12 cellular contexts compared by ENCODE assay signal in the genomic region with DNA sequence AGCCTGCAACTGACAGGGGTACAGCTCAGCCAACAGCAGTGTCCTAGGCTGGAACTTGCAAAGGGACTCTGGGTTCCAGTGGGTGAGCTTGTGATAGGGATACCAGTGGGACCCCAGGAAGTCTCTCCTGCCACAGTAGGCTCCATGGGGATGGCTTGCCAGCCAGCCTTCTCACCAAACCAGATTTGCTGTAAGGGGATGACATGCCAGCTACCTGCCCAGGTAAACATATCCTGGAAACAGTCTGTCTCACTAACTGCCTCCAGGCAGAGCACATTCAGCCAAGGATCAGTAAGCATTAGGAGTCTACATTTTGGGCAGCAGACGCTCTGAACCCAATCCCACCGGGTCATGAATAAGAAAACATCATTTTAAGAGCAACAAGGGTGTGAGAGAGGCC. TPM values are rescaled to one million over a fixed set of nuclear protein-coding genes. Genes with fewer than 3 reads are reported as not detected.
DNase-seq lines count a peak whose midpoint lies in the region; ATAC-seq and TF ChIP-seq lines count a peak whose summit lies in the region.
"Had no signal": no experiment of that assay in that cellular context is flagged by ENCODE, and none has a peak within 500 bp of the region (broad histone marks: within the 10 kb centered on the region; RNA-seq: fewer than 3 reads in every experiment).

No MANE protein-coding gene starts in this region.

- no peaks in the 10 kb centered on the region for H3K27me3 Mint-ChIP-seq in osteocyte (ENCODE audit: unreplicated experiment)

- H3K36me3 ChIP-seq in IMR-90 (ENCODE audit: control insufficient read depth, insufficient read depth, low read length) (no peaks in the 10 kb centered on the region), SJCRH30 (no peaks in the 10 kb centered on the region)

- H2BK15ac ChIP-seq in IMR-90 (ENCODE audit: low read depth, low read length): no peak overlapping the region

- no peak overlapping the region for H4K5ac ChIP-seq in IMR-90 (ENCODE audit: low read depth, low read length)

- TF ChIP-seq CTCF in 22Rv1 (IDR thresholded peaks at IDR 0.05) (no peak), IMR-90 (conservative IDR thresholded peaks at IDR 0.05; ENCODE audit: low read depth, low read length) (no peak), dorsolateral prefrontal cortex (IDR thresholded peaks at IDR 0.05 in 54 of 56, conservative IDR thresholded peaks at IDR 0.05 in 2 of 56; ENCODE audit: low read depth in 1 of 56, partially characterized antibody in 56 of 56) (no peak), osteocyte (IDR thresholded peaks at IDR 0.05) (no peak)

- H3K9me1 ChIP-seq in IMR-90 (ENCODE audit: insufficient read depth, low read length): peaks cover 9% of the 10 kb centered on the region; the same call in 1 of the 2 replicates

- no peak overlapping the region for H2BK5ac ChIP-seq in IMR-90 (ENCODE audit: low read depth, low read length, poor library complexity, severe bottlenecking)

- H3K4me3 ChIP-seq in IMR-90 (ENCODE audit: insufficient read depth, low read depth, low read length) (no peak overlapping the region), dorsolateral prefrontal cortex (no peak overlapping the region), SJCRH30 (no peak overlapping the region)

- TF ChIP-seq POLR2A in IMR-90 (IDR thresholded peaks at IDR 0.05; ENCODE audit: low read depth, low read length): no peak

- no peak overlapping the region for H3K14ac ChIP-seq in IMR-90 (replicated peaks; ENCODE audit: low read depth, low read length)

- H3K4me2 ChIP-seq in IMR-90 (ENCODE audit: low read depth, low read length): no peak overlapping the region

- no CpG with 5 or more reads among the region's 2 CpGs for WGBS in IMR-90 (ENCODE audit: extremely low coverage in 2 of 2, insufficient read length in 1 of 2), 2 experiments

- DNase-seq in IMR-90 (no peak), dorsolateral prefrontal cortex (no peak), osteocyte (ENCODE audit: extremely low spot score, unreplicated experiment) (no peak), AG08395 (ENCODE audit: low spot score) (no peak), NCI-H748 treated with DMSO at 0.1 percent for 48 hours (lab: John Stamatoyannopoulos, UW) (no peak), SJCRH30 (no peak)
- DNase-seq in activated effector memory CD4-positive, alpha-beta T cell treated with anti-CD3 and anti-CD28 coated beads, Interleukin-2, amount 50 U/mL, for 16 hours: no peak
- DNase-seq: activated naive CD4-positive, alpha-beta T cell treated with anti-CD3 and anti-CD28 coated beads, Interleukin-2, amount 50 U/mL, for 16 hours; MM.1S; stimulated activated CD4-positive, alpha-beta T cell treated with anti-CD3 and anti-CD28 coated beads, Interleukin-15, amount 100 ng/mL, for 24 hours had no signal

- H3K4me1 Mint-ChIP-seq in osteocyte (ENCODE audit: unreplicated experiment): peaks cover 53% of the 10 kb centered on the region

- no peaks in the 10 kb centered on the region for H3K9me3 Mint-ChIP-seq in osteocyte (ENCODE audit: unreplicated experiment)

- ATAC-seq in IMR-90 (ENCODE audit: low read depth): 0 out of 2 replicates have a peak, but pooled peaks have one; percentile 7
- ATAC-seq: HCT116 had no signal

- H3K9me3 ChIP-seq in IMR-90 (ENCODE audit: control insufficient read depth, insufficient read depth, low read length) (no peaks in the 10 kb centered on the region), SJCRH30 (replicated peaks) (no peaks in the 10 kb centered on the region)

- no peak overlapping the region for H3K18ac ChIP-seq in IMR-90 (ENCODE audit: low read depth, low read length)

- H4K20me1 ChIP-seq in IMR-90 (ENCODE audit: insufficient read depth, low read length): 0 out of 2 replicates have a peak, but pooled peaks cover 5% of the 10 kb centered on the region

- H3K27ac ChIP-seq in 22Rv1 (peak overlapping the region; percentile 75), IMR-90 (ENCODE audit: insufficient read depth, low read length) (no peak overlapping the region), dorsolateral prefrontal cortex (peak overlapping the region in 42 of 59 donors; percentile 3 to 68 (median 45)), SJCRH30 (no peak overlapping the region)

- no peak overlapping the region for H4K91ac ChIP-seq in IMR-90 (ENCODE audit: insufficient read depth, low read depth, low read length)

- TF ChIP-seq RAD21 in IMR-90 (IDR thresholded peaks at IDR 0.05; ENCODE audit: low read length): no peak

- H3K27ac Mint-ChIP-seq in osteocyte (ENCODE audit: unreplicated experiment): peak overlapping the region; percentile 45

- no peak overlapping the region for H3K23ac ChIP-seq in IMR-90 (ENCODE audit: low read depth, low read length)

- CTCF ChIA-PET in IMR-90 (lab: Yijun Ruan, JAX): no interaction called here

- in situ Hi-C loops in IMR-90 (cut with MboI; ENCODE audit: low sequenced_read_pairs): no loop called here

- intact Hi-C loops in IMR-90 (cut with micrococcal nuclease): loop anchor here (5.0 kb wide), 1 partner anchor 39 kb away; no protein-coding TSS in a partner anchor
- intact Hi-C loops in dorsolateral prefrontal cortex (cut with DNase I): no loop called here

- H2BK20ac ChIP-seq in IMR-90 (ENCODE audit: low read depth, low read length): no peak overlapping the region

- H3K27me3 ChIP-seq in IMR-90 (ENCODE audit: control insufficient read depth, insufficient read depth, low read length) (no peaks in the 10 kb centered on the region), dorsolateral prefrontal cortex (no peaks in the 10 kb centered on the region), SJCRH30 (no peaks in the 10 kb centered on the region)

- no peak overlapping the region for H3K56ac ChIP-seq in IMR-90 (ENCODE audit: extremely low read depth, insufficient read depth, low read length)

- no peak overlapping the region for H2AK5ac ChIP-seq in IMR-90 (ENCODE audit: low read depth, low read length)

- POLR2A ChIA-PET in IMR-90 (lab: Charles Lee; ENCODE audit: unreplicated experiment): no interaction called here

- H2BK120ac ChIP-seq in IMR-90 (ENCODE audit: low read depth, low read length): no peak overlapping the region

- peaks cover 13 to 24% of the 10 kb centered on the region in 2 experiments; a peak in 3 of 4 replicates for H3K79me1 ChIP-seq in IMR-90 (ENCODE audit: low read depth in 1 of 2, low read length in 2 of 2)

- no peak overlapping the region for H4K8ac ChIP-seq in IMR-90 (ENCODE audit: low read depth in 2 of 2, low read length in 2 of 2)

- H3K4ac ChIP-seq in IMR-90 (ENCODE audit: low read depth, low read length): no peak overlapping the region

- peaks cover 15% of the 10 kb centered on the region for H3K4me1 ChIP-seq in IMR-90 (ENCODE audit: control insufficient read depth, insufficient read depth, low read length)
- H3K4me1 ChIP-seq in SJCRH30: no peaks in the 10 kb centered on the region

- dilution Hi-C loops in IMR-90 (cut with HindIII; ENCODE audit: low sequenced_read_pairs, unreplicated experiment): no loop called here

- H2AK9ac ChIP-seq in IMR-90 (replicated peaks; ENCODE audit: low read depth, low read length, poor library complexity): no peak overlapping the region

- no peaks in the 10 kb centered on the region for H3K36me3 Mint-ChIP-seq in osteocyte (ENCODE audit: unreplicated experiment)

- no TSS peak for BruUV-seq in IMR-90 (replicated peaks; lab: Mats Ljungman, UMichigan)

- H2AFZ ChIP-seq in IMR-90 (replicated peaks; ENCODE audit: low read length, poor library complexity): no peak overlapping the region

- no peak overlapping the region for H3K9ac ChIP-seq in IMR-90 (ENCODE audit: low read depth, low read length)

- H3K4me3 Mint-ChIP-seq in osteocyte (ENCODE audit: unreplicated experiment): no peak overlapping the region

TF ChIP-seq in IMR-90, 13 proteins besides CTCF, POLR2A, EP300 and RAD21:
- no peak for TF ChIP-seq MXI1 (IDR thresholded peaks at IDR 0.05; ENCODE audit: borderline replicate concordance, low read depth, low read length)
- TF ChIP-seq CHD1 (IDR thresholded peaks at IDR 0.05; ENCODE audit: low read depth, low read length): no peak
- no peak for TF ChIP-seq RFX5 (IDR thresholded peaks at IDR 0.05; ENCODE audit: low read depth, low read length)
- no peak for TF ChIP-seq NFE2L2 (IDR thresholded peaks at IDR 0.05; ENCODE audit: low read depth, low read length)
- TF ChIP-seq RCOR1 (IDR thresholded peaks at IDR 0.05; ENCODE audit: insufficient replicate concordance, low read length): no peak
- TF ChIP-seq SMC3 (IDR thresholded peaks at IDR 0.05; ENCODE audit: low read depth, low read length): no peak

RNA-seq across cellular contexts. Expression of a gene that starts 49.9 kb away (rescaled TPM):
- 56.1 and 61.4 TPM in 2 replicates for total RNA-seq in IMR-90 (2012; rRNA removed)
- 66.0 and 80.7 TPM in 2 replicates for polyA plus RNA-seq in IMR-90 (2012; rRNA removed)
- polyA plus RNA-seq in IMR-90 (2012; cell fraction: cytosol; rRNA removed): 76.2 and 95.1 TPM in 2 replicates
- polyA plus RNA-seq in IMR-90 (2012; cell fraction: nucleus; rRNA removed; ENCODE audit: low replicate concordance): 22.3 and 55.0 TPM in 2 replicates
- 10 to 100 TPM; 21.5 to 48.7 (median 34.1) TPM for total RNA-seq in dorsolateral prefrontal cortex
- total RNA-seq in osteocyte: 58.0 and 58.4 TPM in 2 replicates
- 7.1 and 7.7 TPM in 2 replicates for total RNA-seq in SJCRH30 (2014; rRNA removed; shearing (Covaris generic))

Comparison
In these comparisons a context has a peak if more than half of its experiments do, and no peak if none do; other contexts are left out.
1. H3K27ac ChIP-seq: peak in 22Rv1 (single experiment) and dorsolateral prefrontal cortex (42 of 59); none in IMR-90 (single experiment) and SJCRH30 (single experiment).